In the genomic region with DNA sequence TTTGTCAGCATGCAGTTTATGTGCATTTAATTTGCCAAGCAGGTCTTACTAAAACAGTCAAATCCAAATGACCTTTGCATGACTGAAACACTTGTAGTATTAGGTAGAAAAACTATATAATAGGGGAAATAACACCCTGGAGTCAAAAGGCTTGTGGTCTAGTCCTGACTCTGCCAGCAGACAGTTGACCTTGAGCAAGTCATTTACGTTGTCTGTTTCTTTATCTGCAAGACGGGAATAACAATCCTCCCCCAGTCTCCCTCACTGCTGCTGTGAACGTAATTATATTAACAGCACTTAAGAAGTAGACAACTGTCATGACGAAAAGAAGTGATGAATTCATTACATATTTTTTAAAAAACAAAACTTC, we compare ENCODE assay signal across 8 cellular contexts. TPM values are rescaled to one million over a fixed set of nuclear protein-coding genes. Genes with fewer than 3 reads are reported as not detected.
DNase-seq lines count a peak whose midpoint lies in the region; ATAC-seq and TF ChIP-seq lines count a peak whose summit lies in the region.

No MANE protein-coding gene starts in this region.

- H3K27ac ChIP-seq in A673 (ENCODE audit: low read depth, low read length, poor library complexity, severe bottlenecking) (peak overlapping the region; percentile 66), foreskin keratinocyte (no peak overlapping the region)

- intact Hi-C loops in A673 (cut with micrococcal nuclease; ENCODE audit: unreplicated experiment): no loop called here

- H3K36me3 Mint-ChIP-seq in activated CD4-positive, alpha-beta memory T cell treated with anti-CD3 and anti-CD28 coated beads, Interleukin-2, amount 10 ng/mL, durations not matched to agents 7 days and 5 days (ENCODE audit: low read depth): peaks cover 42% of the 10 kb centered on the region
- H3K36me3 Mint-ChIP-seq in nephron (ENCODE audit: low read depth): peaks cover 15% of the 10 kb centered on the region

- TF ChIP-seq CTCF in A673 (conservative IDR thresholded peaks at IDR 0.05; ENCODE audit: low read depth, low read length) (no peak), nephron (IDR thresholded peaks at IDR 0.05; ENCODE audit: unreplicated experiment in 3 of 3) (no peak), foreskin keratinocyte (conservative IDR thresholded peaks at IDR 0.05) (no peak)

- CTCF ChIA-PET in A673 (lab: Charles Lee): no interaction called here
- CTCF ChIA-PET in activated CD4-positive, alpha-beta memory T cell treated with anti-CD3 and anti-CD28 coated beads, Interleukin-2, amount 10 ng/mL, durations not matched to agents 7 days and 5 days (lab: Charles Lee): interaction anchor here (0.8 to 5.3 kb wide), 3 partner anchors 9 to 189 kb away, joined by 3 to 53 read pairs (median 3); no protein-coding TSS in a partner anchor

- no peak overlapping the region for H3K4me3 ChIP-seq in A673 (ENCODE audit: low read depth, low read length, poor library complexity, severe bottlenecking)

- peak overlapping the region; percentile 65 for H3K4me3 Mint-ChIP-seq in activated CD4-positive, alpha-beta memory T cell treated with anti-CD3 and anti-CD28 coated beads, Interleukin-2, amount 10 ng/mL, durations not matched to agents 7 days and 5 days
- no peak overlapping the region for H3K4me3 Mint-ChIP-seq in nephron

- H3K9me3 ChIP-seq in A673 (ENCODE audit: low read depth, low read length, poor library complexity, severe bottlenecking): no peaks in the 10 kb centered on the region

- DNase-seq in A673 (ENCODE audit: low spot score) (no peak), foreskin keratinocyte (no peak)
- no peak for DNase-seq in activated CD4-positive, alpha-beta memory T cell treated with anti-CD3 and anti-CD28 coated beads, Interleukin-2, amount 10 ng/mL, durations not matched to agents 7 days and 5 days
- DNase-seq in effector CD4-positive, alpha-beta T cell: no peak
- DNase-seq in activated CD8-positive, alpha-beta memory T cell treated with anti-CD3 and anti-CD28 coated beads, Interleukin-2, amount 50 U/mL, for 4 hours: no peak

- BruUV-seq in A673 (replicated peaks; lab: Mats Ljungman, UMichigan): no TSS peak

- H3K27ac Mint-ChIP-seq in activated CD4-positive, alpha-beta memory T cell treated with anti-CD3 and anti-CD28 coated beads, Interleukin-2, amount 10 ng/mL, durations not matched to agents 7 days and 5 days: peak overlapping the region; percentile 95
- H3K27ac Mint-ChIP-seq in nephron: peak overlapping the region; percentile 75 to 91 (median 80)

- H3K27me3 ChIP-seq in A673 (replicated peaks; ENCODE audit: insufficient read depth, low read depth, low read length, poor library complexity): no peaks in the 10 kb centered on the region
- H3K27me3 ChIP-seq in foreskin keratinocyte: no peaks in the 10 kb centered on the region

- H3K9me3 Mint-ChIP-seq in activated CD4-positive, alpha-beta memory T cell treated with anti-CD3 and anti-CD28 coated beads, Interleukin-2, amount 10 ng/mL, durations not matched to agents 7 days and 5 days: peaks cover 3% of the 10 kb centered on the region
- H3K9me3 Mint-ChIP-seq in nephron: peaks cover 5% of the 10 kb centered on the region

- H3K27me3 Mint-ChIP-seq in activated CD4-positive, alpha-beta memory T cell treated with anti-CD3 and anti-CD28 coated beads, Interleukin-2, amount 10 ng/mL, durations not matched to agents 7 days and 5 days: no peaks in the 10 kb centered on the region
- H3K27me3 Mint-ChIP-seq in nephron (ENCODE audit: low read depth): no peaks in the 10 kb centered on the region

- POLR2A ChIA-PET in A673 (lab: Charles Lee; ENCODE audit: low non-redundant PET): no interaction called here
- POLR2A ChIA-PET in activated CD4-positive, alpha-beta memory T cell treated with anti-CD3 and anti-CD28 coated beads, Interleukin-2, amount 10 ng/mL, durations not matched to agents 7 days and 5 days (lab: Charles Lee): interaction anchor here (0.8 to 12.1 kb wide), 18 partner anchors 8 to 337 kb away, joined by 3 to 271 read pairs (median 4); a partner anchor contains a TSS

- H3K4me1 Mint-ChIP-seq in activated CD4-positive, alpha-beta memory T cell treated with anti-CD3 and anti-CD28 coated beads, Interleukin-2, amount 10 ng/mL, durations not matched to agents 7 days and 5 days: peaks cover 88% of the 10 kb centered on the region
- peaks cover 44% of the 10 kb centered on the region for H3K4me1 Mint-ChIP-seq in nephron

- no peaks in the 10 kb centered on the region for H3K36me3 ChIP-seq in A673 (ENCODE audit: insufficient read depth, low read length, poor library complexity, severe bottlenecking)

- H3K4me1 ChIP-seq in A673 (ENCODE audit: insufficient read depth, low read length, poor library complexity, severe bottlenecking): peaks cover 26% of the 10 kb centered on the region
- peaks cover 45% of the 10 kb centered on the region for H3K4me1 ChIP-seq in foreskin keratinocyte

- ATAC-seq in GM19455 (IDR thresholded peaks at IDR 0.05; ENCODE audit: unreplicated experiment): peak; percentile 28
- ATAC-seq in HG03439 (IDR thresholded peaks at IDR 0.05; ENCODE audit: unreplicated experiment): peak; percentile 31
- ATAC-seq in foreskin keratinocyte: no peak

RNA-seq across cellular contexts. Expression of a gene that starts 26.1 kb away (rescaled TPM):
- 10.0 and 10.5 TPM in 2 replicates for total RNA-seq in A673 (2021)
- 100 to 1,000 TPM; 105 TPM for total RNA-seq in activated CD4-positive, alpha-beta memory T cell treated with anti-CD3 and anti-CD28 coated beads, Interleukin-2, amount 10 ng/mL, durations not matched to agents 7 days and 5 days
- 80.6 and 96.9 TPM in 2 replicates for total RNA-seq in foreskin keratinocyte
- 9.8 and 9.9 TPM in 2 replicates for polyA plus RNA-seq in foreskin keratinocyte
